Comparison of ENCODE assay signal across 22 cellular contexts in genomic region chr1:50183734-50184133, GRCh38.
DNase-seq lines count a peak whose midpoint lies in the region; ATAC-seq and TF ChIP-seq lines count a peak whose summit lies in the region.
"Had no signal": no experiment of that assay in that cellular context is flagged by ENCODE, and none has a peak within 500 bp of the region (broad histone marks: within the 10 kb centered on the region; RNA-seq: fewer than 3 reads in every experiment).

No MANE protein-coding gene starts in this region.

- H3K36me3 Mint-ChIP-seq in brain = peaks cover 40% of the 10 kb centered on the region
- H3K36me3 Mint-ChIP-seq: CD8-positive, alpha-beta T cell had no signal

- H3K27ac Mint-ChIP-seq in brain = peak overlapping the region in 3 of 5 experiments; percentile 18 to 90 (median 30)
- H3K27ac Mint-ChIP-seq: CD8-positive, alpha-beta T cell; T-helper 1 cell treated with Interleukin-12 subunit alpha and Interleukin-12 subunit beta and Interleukin-4 antibody, amounts not matched to agents 30 μg/mL and 1 μg/mL, for 36 hours had no signal

- peak; percentile 16 for DNase-seq in NCI-H1105 treated with DMSO at 0.1 percent for 48 hours (lab: John Stamatoyannopoulos, UW)
- no peak for DNase-seq in NCI-H1105 (lab: John Stamatoyannopoulos, UW)
- DNase-seq in DMS79 treated with DMSO at 0.1 percent for 48 hours (lab: John Stamatoyannopoulos, UW) = peak; percentile 92
- peak; percentile 60 for DNase-seq in NCI-H2107 (lab: John Stamatoyannopoulos, UW)
- DNase-seq in substantia nigra (lab: John Stamatoyannopoulos, UW) = no peak
- DNase-seq: activated CD4-positive, alpha-beta T cell treated with anti-CD3 and anti-CD28 coated beads for 48 hours; activated T-cell treated with anti-CD3 and anti-CD28 coated beads, Interleukin-2, amount 50 U/mL, for 4 hours; CD8-positive, alpha-beta T cell; DND-41; MV-4-11; Peyer's patch; upper lobe of left lung had no signal

- H3K27ac ChIP-seq in substantia nigra (ENCODE audit: low read depth, low read length, poor library complexity, severe bottlenecking) = no peak overlapping the region
- H3K27ac ChIP-seq: 22Rv1, epithelial cell of prostate, KMS-11, neutrophil, Peyer's patch, SJCRH30, skin epidermis, upper lobe of left lung had no signal

- TF ChIP-seq CTCF in brain (conservative IDR thresholded peaks at IDR 0.05) = no peak

- no peaks in the 10 kb centered on the region for H3K9me3 Mint-ChIP-seq in brain
- H3K9me3 Mint-ChIP-seq: activated T-cell treated with anti-CD3 and anti-CD28 coated beads, Interleukin-2, amount 50 U/mL, for 4 hours; CD8-positive, alpha-beta T cell; T-helper 1 cell treated with Interleukin-12 subunit alpha and Interleukin-12 subunit beta and Interleukin-4 antibody, amounts not matched to agents 30 μg/mL and 1 μg/mL, for 36 hours had no signal

- peaks cover 11% of the 10 kb centered on the region for H3K27me3 Mint-ChIP-seq in brain

- ATAC-seq in HG02759 (IDR thresholded peaks at IDR 0.05; ENCODE audit: unreplicated experiment) = no peak
- no peak for ATAC-seq in GM19463 (IDR thresholded peaks at IDR 0.05; ENCODE audit: unreplicated experiment)
- ATAC-seq: activated T-cell treated with anti-CD3 and anti-CD28 coated beads, Interleukin-2, amount 50 U/mL, for 4 hours; CD8-positive, alpha-beta T cell had no signal

- H3K4me1 Mint-ChIP-seq in brain = peaks cover 30% of the 10 kb centered on the region

- H3K4me3 Mint-ChIP-seq in brain = no peak overlapping the region
- H3K4me3 Mint-ChIP-seq: activated T-cell treated with anti-CD3 and anti-CD28 coated beads, Interleukin-2, amount 50 U/mL, for 4 hours; CD8-positive, alpha-beta T cell; T-helper 1 cell treated with Interleukin-12 subunit alpha and Interleukin-12 subunit beta and Interleukin-4 antibody, amounts not matched to agents 30 μg/mL and 1 μg/mL, for 36 hours had no signal

Comparison
In these comparisons a context has a peak if more than half of its experiments do, and no peak if none do; other contexts are left out.
1. DNase-seq: peak in NCI-H1105 treated with DMSO at 0.1 percent for 48 hours (single experiment), DMS79 treated with DMSO at 0.1 percent for 48 hours (single experiment) and NCI-H2107 (single experiment); none in NCI-H1105 (single experiment) and substantia nigra (0 of 49).